Comparison of ENCODE assay signal across 11 cellular contexts in genomic region chr18:48293954-48294893, GRCh38.
DNase-seq lines count a peak whose midpoint lies in the region; ATAC-seq and TF ChIP-seq lines count a peak whose summit lies in the region.
"Had no signal": no experiment of that assay in that cellular context is flagged by ENCODE, and none has a peak within 500 bp of the region (broad histone marks: within the 10 kb centered on the region; RNA-seq: fewer than 3 reads in every experiment).

No MANE protein-coding gene starts in this region.

- H3K27ac Mint-ChIP-seq in activated naive CD4-positive, alpha-beta T cell treated with anti-CD3 and anti-CD28 coated beads, Interleukin-2, amount 10 ng/mL, durations not matched to agents 7 days and 5 days: no peak overlapping the region

- H3K9me3 Mint-ChIP-seq in activated naive CD4-positive, alpha-beta T cell treated with anti-CD3 and anti-CD28 coated beads, Interleukin-2, amount 10 ng/mL, durations not matched to agents 7 days and 5 days: no peaks in the 10 kb centered on the region

- H3K36me3 Mint-ChIP-seq in activated naive CD4-positive, alpha-beta T cell treated with anti-CD3 and anti-CD28 coated beads, Interleukin-2, amount 10 ng/mL, durations not matched to agents 7 days and 5 days: no peaks in the 10 kb centered on the region

- no peaks in the 10 kb centered on the region for H3K27me3 ChIP-seq in gastroesophageal sphincter

- peak overlapping the region in 3 of 4 donors; percentile 46 to 78 (median 66) for H3K27ac ChIP-seq in gastroesophageal sphincter
- H3K27ac ChIP-seq: prostate gland had no signal

- no peaks in the 10 kb centered on the region for H3K9me3 ChIP-seq in gastroesophageal sphincter
- H3K9me3 ChIP-seq: prostate gland had no signal

- 44 to 53% methylated on average over 8 to 11 of the region's 16 CpGs for WGBS in gastroesophageal sphincter (ENCODE audit: low coverage in 1 of 2), 2 donors

- TF ChIP-seq POLR2A in gastroesophageal sphincter (IDR thresholded peaks at IDR 0.05): no peak

- DNase-seq in CMK (ENCODE audit: low read depth) (peak; percentile 41), NCI-H1092 (lab: John Stamatoyannopoulos, UW) (peak; percentile 98), NCI-H526 treated with DMSO at 0.1 percent for 48 hours (lab: John Stamatoyannopoulos, UW) (peak; percentile 84), AML-193 (lab: John Stamatoyannopoulos, UW) (no peak)
- no peak for DNase-seq in activated naive CD4-positive, alpha-beta T cell treated with anti-CD3 and anti-CD28 coated beads, Interleukin-2, amount 10 ng/mL, durations not matched to agents 7 days and 5 days
- DNase-seq: activated CD4-positive, CD25-positive, alpha-beta regulatory T cell; kidney had no signal

- H3K4me1 ChIP-seq in gastroesophageal sphincter: peaks cover 0 to 28% (median 15%) of the 10 kb centered on the region in 3 donors
- H3K4me1 ChIP-seq: prostate gland had no signal

- H3K36me3 ChIP-seq in gastroesophageal sphincter: no peaks in the 10 kb centered on the region
- H3K36me3 ChIP-seq: prostate gland had no signal

- TF ChIP-seq EP300 in gastroesophageal sphincter (IDR thresholded peaks at IDR 0.05): no peak

- H3K27me3 Mint-ChIP-seq in activated naive CD4-positive, alpha-beta T cell treated with anti-CD3 and anti-CD28 coated beads, Interleukin-2, amount 10 ng/mL, durations not matched to agents 7 days and 5 days: peaks cover 24% of the 10 kb centered on the region

- TF ChIP-seq CTCF in gastroesophageal sphincter (IDR thresholded peaks at IDR 0.05): no peak

- no peak overlapping the region for H3K4me3 Mint-ChIP-seq in activated naive CD4-positive, alpha-beta T cell treated with anti-CD3 and anti-CD28 coated beads, Interleukin-2, amount 10 ng/mL, durations not matched to agents 7 days and 5 days

- CTCF ChIA-PET in activated naive CD4-positive, alpha-beta T cell treated with anti-CD3 and anti-CD28 coated beads, Interleukin-2, amount 10 ng/mL, durations not matched to agents 7 days and 5 days (lab: Charles Lee): no interaction called here

- H3K4me1 Mint-ChIP-seq in activated naive CD4-positive, alpha-beta T cell treated with anti-CD3 and anti-CD28 coated beads, Interleukin-2, amount 10 ng/mL, durations not matched to agents 7 days and 5 days: peaks cover under 1% of the 10 kb centered on the region

- no peak overlapping the region for H3K4me3 ChIP-seq in gastroesophageal sphincter
- H3K4me3 ChIP-seq: prostate gland had no signal

- peak; percentile 16 for ATAC-seq in gastroesophageal sphincter
- ATAC-seq in HG03439 (IDR thresholded peaks at IDR 0.05; ENCODE audit: unreplicated experiment): no peak
- ATAC-seq in GM18867 (IDR thresholded peaks at IDR 0.05; ENCODE audit: unreplicated experiment): no peak

Comparison
In these comparisons a context has a peak if more than half of its experiments do, and no peak if none do; other contexts are left out.
1. DNase-seq: peak in CMK (single experiment), NCI-H1092 (single experiment) and NCI-H526 treated with DMSO at 0.1 percent for 48 hours (single experiment); none in activated naive CD4-positive, alpha-beta T cell treated with anti-CD3 and anti-CD28 coated beads, Interleukin-2, amount 10 ng/mL, durations not matched to agents 7 days and 5 days (single experiment) and AML-193 (0 of 2).